1 cellular context compared by ENCODE assay signal in the genomic region with DNA sequence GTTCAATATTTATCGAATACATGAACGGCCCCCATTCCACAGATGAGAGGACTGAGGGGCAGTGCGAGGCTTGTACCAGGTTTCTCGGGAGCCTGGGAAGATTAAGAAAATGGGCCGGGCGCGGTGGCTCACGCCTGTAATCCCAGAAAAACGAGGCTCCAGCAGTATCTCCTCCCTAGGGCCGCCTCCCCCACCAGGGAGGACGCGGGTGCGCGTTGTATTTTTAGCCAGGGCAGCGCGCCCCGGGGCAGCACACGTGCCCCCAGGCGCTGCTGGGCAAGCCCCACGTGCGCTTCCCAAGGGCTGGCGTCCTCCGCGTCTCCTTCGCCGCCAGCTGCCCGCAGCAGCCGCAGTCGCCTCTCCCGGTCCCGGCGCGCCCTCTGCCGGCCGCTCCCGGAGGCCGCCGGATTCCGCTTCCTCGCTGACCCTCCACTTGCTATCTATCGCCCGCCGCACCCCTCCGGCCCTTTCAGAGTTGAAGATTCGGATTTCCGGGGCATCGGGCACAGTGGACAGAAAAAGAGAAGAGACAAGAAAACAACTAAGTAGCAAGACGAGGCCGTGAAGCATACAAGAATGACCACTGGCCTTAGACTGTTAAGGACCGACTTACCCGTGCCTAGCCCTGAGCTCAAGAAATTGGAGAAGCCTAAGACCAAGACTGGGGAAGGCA.
TF ChIP-seq lines count a peak whose summit lies in the region.

No MANE protein-coding gene starts in this region.

TF ChIP-seq in HepG2, 621 proteins besides CTCF, POLR2A, EP300 and RAD21 (continued from another document and continues in another):
- TF ChIP-seq, protein P1, sequence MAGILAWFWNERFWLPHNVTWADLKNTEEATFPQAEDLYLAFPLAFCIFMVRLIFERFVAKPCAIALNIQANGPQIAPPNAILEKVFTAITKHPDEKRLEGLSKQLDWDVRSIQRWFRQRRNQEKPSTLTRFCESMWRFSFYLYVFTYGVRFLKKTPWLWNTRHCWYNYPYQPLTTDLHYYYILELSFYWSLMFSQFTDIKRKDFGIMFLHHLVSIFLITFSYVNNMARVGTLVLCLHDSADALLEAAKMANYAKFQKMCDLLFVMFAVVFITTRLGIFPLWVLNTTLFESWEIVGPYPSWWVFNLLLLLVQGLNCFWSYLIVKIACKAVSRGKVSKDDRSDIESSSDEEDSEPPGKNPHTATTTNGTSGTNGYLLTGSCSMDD (CRISPR knock-in tag; IDR thresholded peaks at IDR 0.05) = no peak
- TF ChIP-seq, protein P2, sequence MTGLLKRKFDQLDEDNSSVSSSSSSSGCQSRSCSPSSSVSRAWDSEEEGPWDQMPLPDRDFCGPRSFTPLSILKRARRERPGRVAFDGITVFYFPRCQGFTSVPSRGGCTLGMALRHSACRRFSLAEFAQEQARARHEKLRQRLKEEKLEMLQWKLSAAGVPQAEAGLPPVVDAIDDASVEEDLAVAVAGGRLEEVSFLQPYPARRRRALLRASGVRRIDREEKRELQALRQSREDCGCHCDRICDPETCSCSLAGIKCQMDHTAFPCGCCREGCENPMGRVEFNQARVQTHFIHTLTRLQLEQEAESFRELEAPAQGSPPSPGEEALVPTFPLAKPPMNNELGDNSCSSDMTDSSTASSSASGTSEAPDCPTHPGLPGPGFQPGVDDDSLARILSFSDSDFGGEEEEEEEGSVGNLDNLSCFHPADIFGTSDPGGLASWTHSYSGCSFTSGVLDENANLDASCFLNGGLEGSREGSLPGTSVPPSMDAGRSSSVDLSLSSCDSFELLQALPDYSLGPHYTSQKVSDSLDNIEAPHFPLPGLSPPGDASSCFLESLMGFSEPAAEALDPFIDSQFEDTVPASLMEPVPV (CRISPR knock-in tag; IDR thresholded peaks at IDR 0.05) = peak; percentile 48; the same call in 1 of the 2 replicates
- TF ChIP-seq, protein P3, sequence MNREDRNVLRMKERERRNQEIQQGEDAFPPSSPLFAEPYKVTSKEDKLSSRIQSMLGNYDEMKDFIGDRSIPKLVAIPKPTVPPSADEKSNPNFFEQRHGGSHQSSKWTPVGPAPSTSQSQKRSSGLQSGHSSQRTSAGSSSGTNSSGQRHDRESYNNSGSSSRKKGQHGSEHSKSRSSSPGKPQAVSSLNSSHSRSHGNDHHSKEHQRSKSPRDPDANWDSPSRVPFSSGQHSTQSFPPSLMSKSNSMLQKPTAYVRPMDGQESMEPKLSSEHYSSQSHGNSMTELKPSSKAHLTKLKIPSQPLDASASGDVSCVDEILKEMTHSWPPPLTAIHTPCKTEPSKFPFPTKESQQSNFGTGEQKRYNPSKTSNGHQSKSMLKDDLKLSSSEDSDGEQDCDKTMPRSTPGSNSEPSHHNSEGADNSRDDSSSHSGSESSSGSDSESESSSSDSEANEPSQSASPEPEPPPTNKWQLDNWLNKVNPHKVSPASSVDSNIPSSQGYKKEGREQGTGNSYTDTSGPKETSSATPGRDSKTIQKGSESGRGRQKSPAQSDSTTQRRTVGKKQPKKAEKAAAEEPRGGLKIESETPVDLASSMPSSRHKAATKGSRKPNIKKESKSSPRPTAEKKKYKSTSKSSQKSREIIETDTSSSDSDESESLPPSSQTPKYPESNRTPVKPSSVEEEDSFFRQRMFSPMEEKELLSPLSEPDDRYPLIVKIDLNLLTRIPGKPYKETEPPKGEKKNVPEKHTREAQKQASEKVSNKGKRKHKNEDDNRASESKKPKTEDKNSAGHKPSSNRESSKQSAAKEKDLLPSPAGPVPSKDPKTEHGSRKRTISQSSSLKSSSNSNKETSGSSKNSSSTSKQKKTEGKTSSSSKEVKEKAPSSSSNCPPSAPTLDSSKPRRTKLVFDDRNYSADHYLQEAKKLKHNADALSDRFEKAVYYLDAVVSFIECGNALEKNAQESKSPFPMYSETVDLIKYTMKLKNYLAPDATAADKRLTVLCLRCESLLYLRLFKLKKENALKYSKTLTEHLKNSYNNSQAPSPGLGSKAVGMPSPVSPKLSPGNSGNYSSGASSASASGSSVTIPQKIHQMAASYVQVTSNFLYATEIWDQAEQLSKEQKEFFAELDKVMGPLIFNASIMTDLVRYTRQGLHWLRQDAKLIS (CRISPR knock-in tag; IDR thresholded peaks at IDR 0.05) = no peak
- TF ChIP-seq ZNF337 (CRISPR knock-in tag; IDR thresholded peaks at IDR 0.05; ENCODE audit: borderline replicate concordance, low read depth) = no peak
- TF ChIP-seq CBX2 (IDR thresholded peaks at IDR 0.05; ENCODE audit: low read depth, low read length) = no peak
- TF ChIP-seq CBX2 (CRISPR knock-in tag; IDR thresholded peaks at IDR 0.05; ENCODE audit: low read depth) = no peak
- no peak for TF ChIP-seq NCOR1 (IDR thresholded peaks at IDR 0.05; ENCODE audit: borderline replicate concordance, low read length)
- TF ChIP-seq ZNF143 (CRISPR knock-in tag; IDR thresholded peaks at IDR 0.05) = no peak
- TF ChIP-seq, protein P4, sequence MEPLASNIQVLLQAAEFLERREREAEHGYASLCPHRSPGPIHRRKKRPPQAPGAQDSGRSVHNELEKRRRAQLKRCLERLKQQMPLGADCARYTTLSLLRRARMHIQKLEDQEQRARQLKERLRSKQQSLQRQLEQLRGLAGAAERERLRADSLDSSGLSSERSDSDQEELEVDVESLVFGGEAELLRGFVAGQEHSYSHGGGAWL (CRISPR knock-in tag; IDR thresholded peaks at IDR 0.05) = peak; percentile 92
- 0 out of 2 replicates have a peak, but pooled peaks have one; percentile 22 for TF ChIP-seq SMAD1 (CRISPR knock-in tag; IDR thresholded peaks at IDR 0.05; ENCODE audit: borderline replicate concordance, low read depth)
- peak; percentile 95 for TF ChIP-seq MYC (CRISPR knock-in tag; IDR thresholded peaks at IDR 0.05; ENCODE audit: borderline replicate concordance)
- TF ChIP-seq, protein P5, sequence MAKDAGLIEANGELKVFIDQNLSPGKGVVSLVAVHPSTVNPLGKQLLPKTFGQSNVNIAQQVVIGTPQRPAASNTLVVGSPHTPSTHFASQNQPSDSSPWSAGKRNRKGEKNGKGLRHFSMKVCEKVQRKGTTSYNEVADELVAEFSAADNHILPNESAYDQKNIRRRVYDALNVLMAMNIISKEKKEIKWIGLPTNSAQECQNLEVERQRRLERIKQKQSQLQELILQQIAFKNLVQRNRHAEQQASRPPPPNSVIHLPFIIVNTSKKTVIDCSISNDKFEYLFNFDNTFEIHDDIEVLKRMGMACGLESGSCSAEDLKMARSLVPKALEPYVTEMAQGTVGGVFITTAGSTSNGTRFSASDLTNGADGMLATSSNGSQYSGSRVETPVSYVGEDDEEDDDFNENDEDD (CRISPR knock-in tag; IDR thresholded peaks at IDR 0.05; ENCODE audit: borderline replicate concordance) = peak; percentile 75; the same call in 1 of the 2 replicates
- TF ChIP-seq, protein P6, sequence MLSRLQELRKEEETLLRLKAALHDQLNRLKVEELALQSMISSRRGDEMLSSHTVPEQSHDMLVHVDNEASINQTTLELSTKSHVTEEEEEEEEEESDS (CRISPR knock-in tag; IDR thresholded peaks at IDR 0.05; ENCODE audit: borderline replicate concordance) = no peak
- TF ChIP-seq, protein P7, sequence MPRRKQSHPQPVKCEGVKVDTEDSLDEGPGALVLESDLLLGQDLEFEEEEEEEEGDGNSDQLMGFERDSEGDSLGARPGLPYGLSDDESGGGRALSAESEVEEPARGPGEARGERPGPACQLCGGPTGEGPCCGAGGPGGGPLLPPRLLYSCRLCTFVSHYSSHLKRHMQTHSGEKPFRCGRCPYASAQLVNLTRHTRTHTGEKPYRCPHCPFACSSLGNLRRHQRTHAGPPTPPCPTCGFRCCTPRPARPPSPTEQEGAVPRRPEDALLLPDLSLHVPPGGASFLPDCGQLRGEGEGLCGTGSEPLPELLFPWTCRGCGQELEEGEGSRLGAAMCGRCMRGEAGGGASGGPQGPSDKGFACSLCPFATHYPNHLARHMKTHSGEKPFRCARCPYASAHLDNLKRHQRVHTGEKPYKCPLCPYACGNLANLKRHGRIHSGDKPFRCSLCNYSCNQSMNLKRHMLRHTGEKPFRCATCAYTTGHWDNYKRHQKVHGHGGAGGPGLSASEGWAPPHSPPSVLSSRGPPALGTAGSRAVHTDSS (CRISPR knock-in tag; conservative IDR thresholded peaks at IDR 0.05) = no peak
- TF ChIP-seq, protein P8, sequence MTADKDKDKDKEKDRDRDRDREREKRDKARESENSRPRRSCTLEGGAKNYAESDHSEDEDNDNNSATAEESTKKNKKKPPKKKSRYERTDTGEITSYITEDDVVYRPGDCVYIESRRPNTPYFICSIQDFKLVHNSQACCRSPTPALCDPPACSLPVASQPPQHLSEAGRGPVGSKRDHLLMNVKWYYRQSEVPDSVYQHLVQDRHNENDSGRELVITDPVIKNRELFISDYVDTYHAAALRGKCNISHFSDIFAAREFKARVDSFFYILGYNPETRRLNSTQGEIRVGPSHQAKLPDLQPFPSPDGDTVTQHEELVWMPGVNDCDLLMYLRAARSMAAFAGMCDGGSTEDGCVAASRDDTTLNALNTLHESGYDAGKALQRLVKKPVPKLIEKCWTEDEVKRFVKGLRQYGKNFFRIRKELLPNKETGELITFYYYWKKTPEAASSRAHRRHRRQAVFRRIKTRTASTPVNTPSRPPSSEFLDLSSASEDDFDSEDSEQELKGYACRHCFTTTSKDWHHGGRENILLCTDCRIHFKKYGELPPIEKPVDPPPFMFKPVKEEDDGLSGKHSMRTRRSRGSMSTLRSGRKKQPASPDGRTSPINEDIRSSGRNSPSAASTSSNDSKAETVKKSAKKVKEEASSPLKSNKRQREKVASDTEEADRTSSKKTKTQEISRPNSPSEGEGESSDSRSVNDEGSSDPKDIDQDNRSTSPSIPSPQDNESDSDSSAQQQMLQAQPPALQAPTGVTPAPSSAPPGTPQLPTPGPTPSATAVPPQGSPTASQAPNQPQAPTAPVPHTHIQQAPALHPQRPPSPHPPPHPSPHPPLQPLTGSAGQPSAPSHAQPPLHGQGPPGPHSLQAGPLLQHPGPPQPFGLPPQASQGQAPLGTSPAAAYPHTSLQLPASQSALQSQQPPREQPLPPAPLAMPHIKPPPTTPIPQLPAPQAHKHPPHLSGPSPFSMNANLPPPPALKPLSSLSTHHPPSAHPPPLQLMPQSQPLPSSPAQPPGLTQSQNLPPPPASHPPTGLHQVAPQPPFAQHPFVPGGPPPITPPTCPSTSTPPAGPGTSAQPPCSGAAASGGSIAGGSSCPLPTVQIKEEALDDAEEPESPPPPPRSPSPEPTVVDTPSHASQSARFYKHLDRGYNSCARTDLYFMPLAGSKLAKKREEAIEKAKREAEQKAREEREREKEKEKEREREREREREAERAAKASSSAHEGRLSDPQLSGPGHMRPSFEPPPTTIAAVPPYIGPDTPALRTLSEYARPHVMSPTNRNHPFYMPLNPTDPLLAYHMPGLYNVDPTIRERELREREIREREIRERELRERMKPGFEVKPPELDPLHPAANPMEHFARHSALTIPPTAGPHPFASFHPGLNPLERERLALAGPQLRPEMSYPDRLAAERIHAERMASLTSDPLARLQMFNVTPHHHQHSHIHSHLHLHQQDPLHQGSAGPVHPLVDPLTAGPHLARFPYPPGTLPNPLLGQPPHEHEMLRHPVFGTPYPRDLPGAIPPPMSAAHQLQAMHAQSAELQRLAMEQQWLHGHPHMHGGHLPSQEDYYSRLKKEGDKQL (CRISPR knock-in tag; IDR thresholded peaks at IDR 0.05; ENCODE audit: low read depth) = no peak
- no peak for TF ChIP-seq PLRG1 (conservative IDR thresholded peaks at IDR 0.05)
- TF ChIP-seq, protein P9, sequence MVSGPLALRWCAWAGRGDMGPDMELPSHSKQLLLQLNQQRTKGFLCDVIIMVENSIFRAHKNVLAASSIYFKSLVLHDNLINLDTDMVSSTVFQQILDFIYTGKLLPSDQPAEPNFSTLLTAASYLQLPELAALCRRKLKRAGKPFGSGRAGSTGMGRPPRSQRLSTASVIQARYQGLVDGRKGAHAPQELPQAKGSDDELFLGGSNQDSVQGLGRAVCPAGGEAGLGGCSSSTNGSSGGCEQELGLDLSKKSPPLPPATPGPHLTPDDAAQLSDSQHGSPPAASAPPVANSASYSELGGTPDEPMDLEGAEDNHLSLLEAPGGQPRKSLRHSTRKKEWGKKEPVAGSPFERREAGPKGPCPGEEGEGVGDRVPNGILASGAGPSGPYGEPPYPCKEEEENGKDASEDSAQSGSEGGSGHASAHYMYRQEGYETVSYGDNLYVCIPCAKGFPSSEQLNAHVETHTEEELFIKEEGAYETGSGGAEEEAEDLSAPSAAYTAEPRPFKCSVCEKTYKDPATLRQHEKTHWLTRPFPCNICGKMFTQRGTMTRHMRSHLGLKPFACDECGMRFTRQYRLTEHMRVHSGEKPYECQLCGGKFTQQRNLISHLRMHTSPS (CRISPR knock-in tag; IDR thresholded peaks at IDR 0.05; ENCODE audit: low read depth) = peak; percentile 66; the same call in 1 of the 2 replicates
- no peak for TF ChIP-seq HOXD1 (CRISPR knock-in tag; IDR thresholded peaks at IDR 0.05)
- TF ChIP-seq SRF (IDR thresholded peaks at IDR 0.05; ENCODE audit: low read depth, low read length) = no peak
- TF ChIP-seq NFKB2 (CRISPR knock-in tag; IDR thresholded peaks at IDR 0.05; ENCODE audit: borderline replicate concordance) = peak; percentile 72; the same call in 1 of the 2 replicates
- no peak for TF ChIP-seq SNRNP70 (IDR thresholded peaks at IDR 0.05; ENCODE audit: low read depth, low read length)
- TF ChIP-seq POGZ (CRISPR knock-in tag; IDR thresholded peaks at IDR 0.05) = no peak
- TF ChIP-seq, protein P10, sequence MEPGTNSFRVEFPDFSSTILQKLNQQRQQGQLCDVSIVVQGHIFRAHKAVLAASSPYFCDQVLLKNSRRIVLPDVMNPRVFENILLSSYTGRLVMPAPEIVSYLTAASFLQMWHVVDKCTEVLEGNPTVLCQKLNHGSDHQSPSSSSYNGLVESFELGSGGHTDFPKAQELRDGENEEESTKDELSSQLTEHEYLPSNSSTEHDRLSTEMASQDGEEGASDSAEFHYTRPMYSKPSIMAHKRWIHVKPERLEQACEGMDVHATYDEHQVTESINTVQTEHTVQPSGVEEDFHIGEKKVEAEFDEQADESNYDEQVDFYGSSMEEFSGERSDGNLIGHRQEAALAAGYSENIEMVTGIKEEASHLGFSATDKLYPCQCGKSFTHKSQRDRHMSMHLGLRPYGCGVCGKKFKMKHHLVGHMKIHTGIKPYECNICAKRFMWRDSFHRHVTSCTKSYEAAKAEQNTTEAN (CRISPR knock-in tag; conservative IDR thresholded peaks at IDR 0.05) = no peak
- TF ChIP-seq SMARCC2 (IDR thresholded peaks at IDR 0.05) = no peak
- peak; percentile 29; the same call in 1 of the 2 replicates for TF ChIP-seq ETV5 (CRISPR knock-in tag; IDR thresholded peaks at IDR 0.05; ENCODE audit: borderline replicate concordance)
- TF ChIP-seq, protein P11, sequence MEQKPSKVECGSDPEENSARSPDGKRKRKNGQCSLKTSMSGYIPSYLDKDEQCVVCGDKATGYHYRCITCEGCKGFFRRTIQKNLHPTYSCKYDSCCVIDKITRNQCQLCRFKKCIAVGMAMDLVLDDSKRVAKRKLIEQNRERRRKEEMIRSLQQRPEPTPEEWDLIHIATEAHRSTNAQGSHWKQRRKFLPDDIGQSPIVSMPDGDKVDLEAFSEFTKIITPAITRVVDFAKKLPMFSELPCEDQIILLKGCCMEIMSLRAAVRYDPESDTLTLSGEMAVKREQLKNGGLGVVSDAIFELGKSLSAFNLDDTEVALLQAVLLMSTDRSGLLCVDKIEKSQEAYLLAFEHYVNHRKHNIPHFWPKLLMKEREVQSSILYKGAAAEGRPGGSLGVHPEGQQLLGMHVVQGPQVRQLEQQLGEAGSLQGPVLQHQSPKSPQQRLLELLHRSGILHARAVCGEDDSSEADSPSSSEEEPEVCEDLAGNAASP (CRISPR knock-in tag; IDR thresholded peaks at IDR 0.05; ENCODE audit: borderline replicate concordance) = 0 out of 2 replicates have a peak, but pooled peaks have one; percentile 15
- peak; percentile 96 for TF ChIP-seq STAG1 (CRISPR knock-in tag; IDR thresholded peaks at IDR 0.05)
- no peak for TF ChIP-seq RFX1 (IDR thresholded peaks at IDR 0.05)
- TF ChIP-seq ZBTB7B (CRISPR knock-in tag; IDR thresholded peaks at IDR 0.05) = 0 out of 2 replicates have a peak, but pooled peaks have one; percentile 24
